1 cellular context compared by ENCODE assay signal in the genomic region with DNA sequence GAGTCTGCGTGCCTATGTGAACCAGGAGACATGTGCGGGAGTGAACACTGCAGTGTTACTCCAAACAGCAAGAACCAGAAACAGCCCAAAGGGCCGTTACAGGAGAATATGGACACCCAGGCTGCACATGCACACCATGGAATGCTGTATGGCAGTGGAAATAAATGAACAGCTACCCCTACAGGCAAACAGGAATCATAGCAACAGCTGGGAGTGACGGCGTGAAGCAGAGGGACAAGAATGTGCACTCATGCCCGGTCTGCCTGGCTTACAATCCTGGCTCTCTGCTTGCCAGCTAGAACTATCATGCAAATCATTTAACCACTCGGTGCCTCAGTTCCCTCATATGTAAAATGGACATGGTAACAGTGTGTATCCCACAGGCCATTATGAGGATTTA.
TF ChIP-seq lines count a peak whose summit lies in the region.

No MANE protein-coding gene starts in this region.

TF ChIP-seq in GM12878, 131 proteins besides CTCF, POLR2A, EP300 and RAD21:
- TF ChIP-seq JUNB (IDR thresholded peaks at IDR 0.05) (no peak), MEF2A (IDR thresholded peaks at IDR 0.05; ENCODE audit: insufficient read depth, low read depth, low read length) (no peak), EZH2 (IDR thresholded peaks at IDR 0.05; ENCODE audit: borderline replicate concordance, control insufficient read depth, low read depth, low read length) (no peak), ELK1 (IDR thresholded peaks at IDR 0.05; ENCODE audit: low read depth, low read length) (no peak), JUND (IDR thresholded peaks at IDR 0.05; ENCODE audit: low read depth, low read length) (no peak), BMI1 (IDR thresholded peaks at IDR 0.05; ENCODE audit: borderline replicate concordance) (no peak), SMAD5 (IDR thresholded peaks at IDR 0.05; ENCODE audit: low read depth) (no peak), SIX5 (IDR thresholded peaks at IDR 0.05; ENCODE audit: low read depth, low read length, severe bottlenecking) (no peak)
- TF ChIP-seq, protein P1, sequence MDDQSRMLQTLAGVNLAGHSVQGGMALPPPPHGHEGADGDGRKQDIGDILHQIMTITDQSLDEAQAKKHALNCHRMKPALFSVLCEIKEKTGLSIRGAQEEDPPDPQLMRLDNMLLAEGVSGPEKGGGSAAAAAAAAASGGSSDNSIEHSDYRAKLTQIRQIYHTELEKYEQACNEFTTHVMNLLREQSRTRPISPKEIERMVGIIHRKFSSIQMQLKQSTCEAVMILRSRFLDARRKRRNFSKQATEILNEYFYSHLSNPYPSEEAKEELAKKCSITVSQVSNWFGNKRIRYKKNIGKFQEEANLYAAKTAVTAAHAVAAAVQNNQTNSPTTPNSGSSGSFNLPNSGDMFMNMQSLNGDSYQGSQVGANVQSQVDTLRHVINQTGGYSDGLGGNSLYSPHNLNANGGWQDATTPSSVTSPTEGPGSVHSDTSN (IDR thresholded peaks at IDR 0.05; ENCODE audit: insufficient replicate concordance, low read depth, low read length), result no peak
